Comparison of ENCODE assay signal across 17 cellular contexts in genomic region chr3:160622263-160623045, GRCh38. TPM values are rescaled to one million over a fixed set of nuclear protein-coding genes. Genes with fewer than 3 reads are reported as not detected.
DNase-seq lines count a peak whose midpoint lies in the region; ATAC-seq and TF ChIP-seq lines count a peak whose summit lies in the region.
"Had no signal": no experiment of that assay in that cellular context is flagged by ENCODE, and none has a peak within 500 bp of the region (broad histone marks: within the 10 kb centered on the region; RNA-seq: fewer than 3 reads in every experiment).

No MANE protein-coding gene starts in this region.

- in situ Hi-C loops in GM13977 (cut with MboI; ENCODE audit: low pct_unique_long_range_greater_than_20kb, low sequenced_read_pairs, unreplicated experiment), result no loop called here

- DNase-seq in amniotic epithelial cell (ENCODE audit: low read depth) (peak; percentile 76), fibroblast of the aortic adventitia (ENCODE audit: low read depth) (peak; percentile 20), mucosa of descending colon (no peak), GM13977 (ENCODE audit: low spot score) (no peak), COLO668 (lab: John Stamatoyannopoulos, UW; ENCODE audit: unreplicated experiment) (no peak)
- no peak for DNase-seq in activated T-cell treated with anti-CD3 and anti-CD28 coated beads, Interleukin-2, amount 50 U/mL, for 72 hours
- DNase-seq: Caco-2, DMS79 treated with DMSO at 0.1 percent for 48 hours, MG63, NCI-H1092 treated with DMSO at 0.1 percent for 48 hours, NCI-H2081 treated with DMSO at 0.1 percent for 48 hours, NCI-H510A treated with DMSO at 0.1 percent for 48 hours, NCI-H82, PC-3 had no signal

- H3K4me3 Mint-ChIP-seq in activated T-cell treated with anti-CD3 and anti-CD28 coated beads, Interleukin-2, amount 50 U/mL, for 72 hours, result no peak overlapping the region

- H3K4me1 ChIP-seq in mucosa of descending colon (ENCODE audit: low read depth), result no peaks in the 10 kb centered on the region

- intact Hi-C loops in mucosa of descending colon (cut with DNase I, micrococcal nuclease), result no loop called here

- H3K27me3 Mint-ChIP-seq in activated T-cell treated with anti-CD3 and anti-CD28 coated beads, Interleukin-2, amount 50 U/mL, for 72 hours (ENCODE audit: low read depth), result peaks cover 25% of the 10 kb centered on the region

- no peak overlapping the region for H3K27ac Mint-ChIP-seq in activated T-cell treated with anti-CD3 and anti-CD28 coated beads, Interleukin-2, amount 50 U/mL, for 72 hours

- no peaks in the 10 kb centered on the region for H3K4me1 Mint-ChIP-seq in activated T-cell treated with anti-CD3 and anti-CD28 coated beads, Interleukin-2, amount 50 U/mL, for 72 hours (ENCODE audit: low read depth)

- H3K36me3 Mint-ChIP-seq in activated T-cell treated with anti-CD3 and anti-CD28 coated beads, Interleukin-2, amount 50 U/mL, for 72 hours (ENCODE audit: insufficient read depth in 2 of 2), result no peaks in the 10 kb centered on the region

- TF ChIP-seq CTCF in fibroblast of the aortic adventitia (IDR thresholded peaks at IDR 0.05; ENCODE audit: insufficient read depth, low read length), result no peak
- no peak for TF ChIP-seq CTCF in mucosa of descending colon (IDR thresholded peaks at IDR 0.05)
- TF ChIP-seq CTCF in GM13977 (IDR thresholded peaks at IDR 0.05; ENCODE audit: extremely low read depth, insufficient read depth, missing control alignments), result no peak

- ATAC-seq in mucosa of descending colon (peak; percentile 57), GM18502 (IDR thresholded peaks at IDR 0.05; ENCODE audit: poor library complexity, unreplicated experiment) (no peak)
- ATAC-seq in activated T-cell treated with anti-CD3 and anti-CD28 coated beads, Interleukin-2, amount 50 U/mL, for 72 hours (replicated peaks in 1 of 2), result no peak
- ATAC-seq: PC-3 had no signal

- H3K4me3 ChIP-seq in fibroblast of the aortic adventitia (ENCODE audit: low read depth, low read length) (no peak overlapping the region), mucosa of descending colon (no peak overlapping the region)
- H3K4me3 ChIP-seq: MG63 had no signal

- no peaks in the 10 kb centered on the region for H3K36me3 ChIP-seq in mucosa of descending colon (ENCODE audit: low read depth)
- H3K36me3 ChIP-seq: MG63 had no signal

- no peaks in the 10 kb centered on the region for H3K9me3 ChIP-seq in mucosa of descending colon
- H3K9me3 ChIP-seq: Caco-2, MG63 had no signal

- no peaks in the 10 kb centered on the region for H3K9me3 Mint-ChIP-seq in activated T-cell treated with anti-CD3 and anti-CD28 coated beads, Interleukin-2, amount 50 U/mL, for 72 hours

RNA-seq across cellular contexts. Expression of gene ARL14, which starts 54.5 kb away (rescaled TPM):
- total RNA-seq in fibroblast of the aortic adventitia (ENCODE audit: low replicate concordance) (not detected in 2 replicates), mucosa of descending colon (10 to 100 TPM; 11.6 to 40.4 (median 22.2) TPM)
- total RNA-seq in activated T-cell treated with anti-CD3 and anti-CD28 coated beads, Interleukin-2, amount 50 U/mL, for 72 hours, result not detected
- total RNA-seq: G401, SK-MEL-5 had no signal

RNA-seq across cellular contexts. Expression of gene KPNA4, which starts 57.1 kb away (rescaled TPM):
- total RNA-seq in fibroblast of the aortic adventitia (ENCODE audit: low replicate concordance), result 37.8 and 46.0 TPM in 2 replicates
- total RNA-seq in mucosa of descending colon, result 10 to 100 TPM; 46.2 to 91.0 (median 48.1) TPM
- total RNA-seq in activated T-cell treated with anti-CD3 and anti-CD28 coated beads, Interleukin-2, amount 50 U/mL, for 72 hours, result 10 to 100 TPM; 64.8 to 78.0 TPM

Comparison
In these comparisons a context has a peak if more than half of its experiments do, and no peak if none do; other contexts are left out.
1. DNase-seq: peak in amniotic epithelial cell (single experiment) and fibroblast of the aortic adventitia (single experiment); none in mucosa of descending colon (0 of 3), GM13977 (single experiment), activated T-cell treated with anti-CD3 and anti-CD28 coated beads, Interleukin-2, amount 50 U/mL, for 72 hours (0 of 2) and COLO668 (single experiment).
2. RNA of gene ARL14, which starts 54.5 kb away (total RNA-seq): 11.6 to 40.4 TPM in mucosa of descending colon; not detected in fibroblast of the aortic adventitia and not detected in activated T-cell treated with anti-CD3 and anti-CD28 coated beads, Interleukin-2, amount 50 U/mL, for 72 hours; every median in the first group is over 10 times any median in the second.